Comparison of ENCODE assay signal across 21 cellular contexts in the genomic region with DNA sequence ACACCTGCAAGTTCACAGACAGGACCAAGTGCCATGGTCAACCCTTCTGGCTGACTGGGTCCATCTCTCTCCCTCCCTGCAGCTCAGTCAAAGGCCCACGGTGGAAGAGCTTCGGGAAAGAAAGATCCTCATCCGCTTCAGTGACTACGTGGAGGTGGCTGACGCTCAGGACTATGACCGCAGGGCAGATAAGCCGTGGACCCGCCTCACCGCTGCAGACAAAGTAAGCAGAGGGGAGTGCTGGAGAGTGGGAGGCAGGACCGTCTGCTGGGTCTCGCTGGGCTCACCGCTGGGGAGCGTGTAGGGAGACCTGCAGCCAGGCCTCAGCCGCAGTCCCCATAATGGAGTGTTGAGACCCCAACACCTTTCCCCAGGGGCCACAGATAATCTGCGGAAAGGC.
"Had no signal": no experiment of that assay in that cellular context is flagged by ENCODE, and none has a peak within 500 bp of the region (broad histone marks: within the 10 kb centered on the region; RNA-seq: fewer than 3 reads in every experiment).

No MANE protein-coding gene starts in this region.

- H3K4me1 Mint-ChIP-seq: natural killer cell had no signal

- H3K4me2 ChIP-seq: hepatocyte had no signal

- H2AFZ ChIP-seq: hepatocyte had no signal

- H3K4me1 ChIP-seq: colonic mucosa, pancreas, suprapubic skin, uterus had no signal

- H3K27ac Mint-ChIP-seq: natural killer cell, progenitor cell of endocrine pancreas, type B pancreatic cell had no signal

- ATAC-seq: left colon; left ventricle myocardium superior; mucosa of descending colon; natural killer cell; pancreas; right cardiac atrium; stimulated activated naive CD8-positive, alpha-beta T cell treated with anti-CD3 and anti-CD28 coated beads, Interleukin-15, Interleukin-2, amounts not matched to agents 100 U/mL and 50 U/mL, for 24 hours had no signal

- H3K9me3 ChIP-seq: colonic mucosa, pancreas, thyroid gland had no signal

- H3K27ac ChIP-seq: colonic mucosa, hepatocyte, pancreas, suprapubic skin, thyroid gland, uterus had no signal

- H3K36me3 ChIP-seq: colonic mucosa, pancreas, uterus had no signal

- H3K9me3 Mint-ChIP-seq: natural killer cell, neural crest cell, type B pancreatic cell had no signal

- FAIRE-seq: pancreas, small intestine had no signal

- H3K79me2 ChIP-seq: hepatocyte had no signal

- H3K36me3 Mint-ChIP-seq: natural killer cell had no signal

- H3K27me3 ChIP-seq: colonic mucosa, hepatocyte, pancreas, suprapubic skin, thyroid gland, uterus had no signal

- H3K4me3 ChIP-seq: colonic mucosa, hepatocyte, mucosa of descending colon, pancreas, suprapubic skin, thyroid gland, uterus had no signal

- H3K4me3 Mint-ChIP-seq: natural killer cell, neural crest cell, type B pancreatic cell had no signal

- H3K27me3 Mint-ChIP-seq: progenitor cell of endocrine pancreas, type B pancreatic cell had no signal

- DNase-seq: colonic mucosa; dermis blood vessel endothelial cell; foreskin melanocyte; left colon; left ventricle myocardium superior; mesendoderm; mucosa of descending colon; natural killer cell; occipital lobe; pancreas; right cardiac atrium; small intestine; stimulated activated CD4-positive, alpha-beta T cell treated with anti-CD3 and anti-CD28 coated beads, Interleukin-12 subunit alpha, Interleukin-12 subunit beta, amount 100 ng/mL, for 4 hours; stimulated activated naive CD8-positive, alpha-beta T cell treated with anti-CD3 and anti-CD28 coated beads, Interleukin-15, Interleukin-2, amounts not matched to agents 100 U/mL and 50 U/mL, for 24 hours; thyroid gland; uterus had no signal
